Comparison of ENCODE assay signal across 30 cellular contexts in genomic region chr22:20636945-20637344, GRCh38.
"Had no signal": no experiment of that assay in that cellular context is flagged by ENCODE, and none has a peak within 500 bp of the region (broad histone marks: within the 10 kb centered on the region; RNA-seq: fewer than 3 reads in every experiment).

No MANE protein-coding gene starts in this region.

- DNase-seq: islet precursor cell; left ventricle myocardium inferior; mesendoderm; midbrain; mucosa of descending colon; naive thymus-derived CD4-positive, alpha-beta T cell; nephron progenitor cell; occipital lobe; retina; right cardiac atrium; stimulated activated CD4-positive, alpha-beta T cell treated with anti-CD3 and anti-CD28 coated beads, Interleukin-12 subunit alpha, Interleukin-12 subunit beta, amount 100 ng/mL, for 4 hours; stimulated activated CD4-positive, alpha-beta T cell treated with anti-CD3 and anti-CD28 coated beads, Interleukin-15, amount 100 ng/mL, for 24 hours; stimulated activated CD4-positive, alpha-beta T cell treated with anti-CD3 and anti-CD28 coated beads, Interleukin-2, amount 100 ng/mL, for 24 hours; stimulated activated CD4-positive, alpha-beta T cell treated with anti-CD3 and anti-CD28 coated beads, Interleukin-4, amount 100 ng/mL, for 1 hour; stimulated activated naive B cell treated with anti-CD40 and anti-IgM and Interleukin-4, amounts not matched to agents 10 μg/mL and 1 μg/mL and 100 μg/mL, for 72 hours; stimulated activated naive CD8-positive, alpha-beta T cell treated with anti-CD3 and anti-CD28 coated beads, Interleukin-15, Interleukin-2, amounts not matched to agents 100 U/mL and 50 U/mL, for 24 hours; stomach; testis; thyroid gland; transverse colon; upper lobe of left lung had no signal

- H3K4me3 Mint-ChIP-seq: naive thymus-derived CD4-positive, alpha-beta T cell; nephron progenitor cell; neural progenitor cell; stimulated activated naive B cell treated with anti-CD40 and anti-IgM and Interleukin-4, amounts not matched to agents 10 μg/mL and 1 μg/mL and 100 μg/mL, for 72 hours had no signal

- H3K9me3 ChIP-seq: mucosa of descending colon, neutrophil, prostate gland, stomach, testis, thyroid gland, transverse colon, upper lobe of left lung, vagina had no signal

- H3K9me3 Mint-ChIP-seq: neural progenitor cell had no signal

- H3K4me3 ChIP-seq: hepatocyte, left ventricle myocardium inferior, lung, mucosa of descending colon, neural progenitor cell, prostate gland, skin epidermis, stomach, testis, thyroid gland, transverse colon, upper lobe of left lung, vagina had no signal

- H3K27ac ChIP-seq: hepatocyte, left ventricle myocardium inferior, neural progenitor cell, neutrophil, parathyroid adenoma, prostate gland, skin epidermis, stomach, testis, thyroid gland, transverse colon, upper lobe of left lung, vagina had no signal

- H3K36me3 Mint-ChIP-seq: naive thymus-derived CD4-positive, alpha-beta T cell; neural progenitor cell had no signal

- H3K4me1 Mint-ChIP-seq: neural progenitor cell; stimulated activated naive B cell treated with anti-CD40 and anti-IgM and Interleukin-4, amounts not matched to agents 10 μg/mL and 1 μg/mL and 100 μg/mL, for 72 hours had no signal

- H3K36me3 ChIP-seq: left ventricle myocardium inferior, neural progenitor cell, neutrophil, prostate gland, stomach, thyroid gland, transverse colon, upper lobe of left lung, vagina had no signal

- H3K27ac Mint-ChIP-seq: naive thymus-derived CD4-positive, alpha-beta T cell; nephron progenitor cell; neural progenitor cell; stimulated activated naive B cell treated with anti-CD40 and anti-IgM and Interleukin-4, amounts not matched to agents 10 μg/mL and 1 μg/mL and 100 μg/mL, for 72 hours had no signal

- H3K27me3 ChIP-seq: hepatocyte, neural progenitor cell, testis, thyroid gland, transverse colon, upper lobe of left lung, vagina had no signal

- H3K4me1 ChIP-seq: left ventricle myocardium inferior, neural progenitor cell, parathyroid adenoma, prostate gland, testis, thyroid gland, transverse colon, upper lobe of left lung, vagina had no signal

- ATAC-seq: mucosa of descending colon; naive thymus-derived CD4-positive, alpha-beta T cell; right cardiac atrium; sciatic nerve; stimulated activated naive B cell treated with anti-CD40 and anti-IgM and Interleukin-4, amounts not matched to agents 10 μg/mL and 1 μg/mL and 100 μg/mL, for 72 hours; stimulated activated naive CD8-positive, alpha-beta T cell treated with anti-CD3 and anti-CD28 coated beads, Interleukin-15, Interleukin-2, amounts not matched to agents 100 U/mL and 50 U/mL, for 24 hours had no signal
